ENCODE assay signal across 8 cellular contexts in the genomic region with DNA sequence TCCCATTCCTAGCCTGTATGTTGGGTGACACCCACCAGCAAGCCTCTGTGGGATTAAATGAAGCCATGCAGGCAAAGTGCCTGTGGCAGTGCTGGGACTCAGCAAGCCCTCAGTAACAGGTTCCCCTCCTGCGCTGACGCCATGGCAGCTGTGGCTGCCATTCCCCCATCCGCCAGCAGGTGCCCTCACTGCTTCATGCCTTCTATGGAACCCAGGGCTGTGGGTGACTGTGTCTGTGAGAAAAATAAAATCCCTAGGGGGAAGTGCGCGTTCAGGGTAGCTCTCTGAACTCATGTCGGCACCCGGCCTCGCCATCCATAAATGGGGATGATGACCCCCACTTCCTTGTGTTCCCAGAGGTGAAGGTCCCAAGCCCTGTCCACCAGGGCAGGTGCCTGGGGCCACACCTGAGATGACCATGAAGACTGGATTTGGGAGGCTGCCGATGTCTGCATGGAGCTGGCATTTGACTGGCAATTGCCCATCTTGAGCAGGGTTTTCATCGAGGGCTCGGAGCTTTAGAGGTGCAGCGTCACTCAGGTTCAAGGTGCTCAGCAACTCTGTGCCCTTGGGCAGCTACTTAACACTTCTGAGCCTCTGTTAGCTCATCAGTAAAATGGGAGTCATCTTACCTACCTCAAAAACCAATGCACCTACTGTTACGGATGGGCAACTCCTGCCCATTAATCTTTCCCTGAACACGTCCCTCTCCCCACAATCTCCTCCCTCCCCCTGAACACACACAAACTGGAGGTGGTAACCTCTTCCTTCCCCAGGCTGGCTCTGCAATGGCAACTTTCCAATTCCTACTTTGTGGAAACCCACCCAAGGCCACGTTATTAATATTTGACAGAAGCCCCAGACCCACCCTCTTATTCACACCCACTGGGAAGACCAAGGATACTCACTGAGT. TPM values are rescaled to one million over a fixed set of nuclear protein-coding genes. Genes with fewer than 3 reads are reported as not detected.
DNase-seq lines count a peak whose midpoint lies in the region; ATAC-seq, FAIRE-seq and TF ChIP-seq lines count a peak whose summit lies in the region.

No MANE protein-coding gene starts in this region.

- 66% methylated on average over 15 of the region's 15 CpGs; no CpG with 5 or more reads in 1 of the 2 experiments for WGBS in H1 (ENCODE audit: extremely low coverage in 1 of 2, insufficient coverage in 1 of 2, insufficient read length in 1 of 2, insufficient replicate concordance in 2 of 2, low coverage in 1 of 2, low lambda C conversion rate in 2 of 2, missing lambda C conversion rate in 1 of 2), 2 experiments

- H3K56ac ChIP-seq in H1 (replicated peaks; ENCODE audit: insufficient read length, low read depth, low read length): no peak overlapping the region

- H2BK5ac ChIP-seq in H1 (ENCODE audit: low read depth, low read length): no peak overlapping the region

- no peak overlapping the region for H3K23ac ChIP-seq in H1 (ENCODE audit: insufficient read length)

- CTCF ChIA-PET in H1 (lab: Charles Lee; ENCODE audit: partially characterized antibody): interaction anchor here (1.1 to 1.2 kb wide), 2 partner anchors 31 to 64 kb away, joined by 3 to 5 read pairs; no protein-coding TSS in a partner anchor

- no peak overlapping the region for H2AK5ac ChIP-seq in H1 (ENCODE audit: low read depth, low read length)

- H3K9me3 Mint-ChIP-seq in stimulated activated effector memory CD8-positive, alpha-beta T cell treated with anti-CD3 and anti-CD28 coated beads, Interleukin-12 subunit alpha, Interleukin-12 subunit beta, amount 100 ng/mL, for 72 hours: no peaks in the 10 kb centered on the region

- no peak overlapping the region for H3K27ac ChIP-seq in H1 (ENCODE audit: low read depth, low read length)

- no peak overlapping the region for H4K5ac ChIP-seq in H1 (ENCODE audit: insufficient read length, low read depth, low read length)

- H3K27me3 ChIP-seq in H1 (replicated peaks in 1 of 4; ENCODE audit: control insufficient read depth in 3 of 4, extremely low read depth in 1 of 4, insufficient read depth in 3 of 4, low read length in 3 of 4): peaks cover 5 to 39% (median 33%) of the 10 kb centered on the region in 4 experiments

- no peak overlapping the region for H3K4me2 ChIP-seq in H1 (ENCODE audit: insufficient read depth in 1 of 2, low read depth in 2 of 2, low read length in 2 of 2)

- H3K4me1 Mint-ChIP-seq in stimulated activated effector memory CD8-positive, alpha-beta T cell treated with anti-CD3 and anti-CD28 coated beads, Interleukin-12 subunit alpha, Interleukin-12 subunit beta, amount 100 ng/mL, for 72 hours: peaks cover 30% of the 10 kb centered on the region

- H2BK12ac ChIP-seq in H1 (ENCODE audit: low read depth, low read length): no peak overlapping the region

- H2BK20ac ChIP-seq in H1 (ENCODE audit: low read length): no peak overlapping the region

- TF ChIP-seq RAD21 in H1 (IDR thresholded peaks at IDR 0.05 in 1 of 2, conservative IDR thresholded peaks at IDR 0.05 in 1 of 2; ENCODE audit: low read depth in 2 of 2, low read length in 2 of 2): peak; percentile 61 to 68

- no peaks in the 10 kb centered on the region for H3K79me2 ChIP-seq in H1 (ENCODE audit: control insufficient read depth in 1 of 2, insufficient read depth in 2 of 2, low read length in 2 of 2)

- peak; percentile 89 for ATAC-seq in GM19452 (IDR thresholded peaks at IDR 0.05; ENCODE audit: unreplicated experiment)
- peak; percentile 94 for ATAC-seq in HG03469 (IDR thresholded peaks at IDR 0.05; ENCODE audit: unreplicated experiment)
- peak; percentile 74 for ATAC-seq in stimulated activated effector memory CD8-positive, alpha-beta T cell treated with anti-CD3 and anti-CD28 coated beads, Interleukin-12 subunit alpha, Interleukin-12 subunit beta, amount 100 ng/mL, for 72 hours

- no peak overlapping the region for H3K27ac Mint-ChIP-seq in stimulated activated effector memory CD8-positive, alpha-beta T cell treated with anti-CD3 and anti-CD28 coated beads, Interleukin-12 subunit alpha, Interleukin-12 subunit beta, amount 100 ng/mL, for 72 hours

- no peak overlapping the region for H3K18ac ChIP-seq in H1 (ENCODE audit: extremely low read depth, low read length)

- no peak overlapping the region for H2BK15ac ChIP-seq in H1 (ENCODE audit: low read length)

- no peak overlapping the region for H4K91ac ChIP-seq in H1 (replicated peaks; ENCODE audit: insufficient read length, low read length)

- H2BK120ac ChIP-seq in H1 (replicated peaks; ENCODE audit: low read depth, low read length): no peak overlapping the region

- POLR2A ChIA-PET in H1 (lab: Charles Lee; ENCODE audit: partially characterized antibody): no interaction called here

- H3K9me3 ChIP-seq in H1 (ENCODE audit: insufficient read depth in 2 of 2, low read depth in 1 of 2, low read length in 1 of 2): peaks cover 40 to 98% of the 10 kb centered on the region in 2 experiments

- TF ChIP-seq POLR2A in H1 (IDR thresholded peaks at IDR 0.05; ENCODE audit: control extremely low read depth in 1 of 2, low read depth in 2 of 2, low read length in 2 of 2): no peak

- H3K9ac ChIP-seq in H1 (replicated peaks in 1 of 4; ENCODE audit: extremely low read depth in 1 of 4, low read depth in 3 of 4, low read length in 3 of 4): no peak overlapping the region

- H3K4me3 ChIP-seq in H1 (ENCODE audit: extremely low read depth in 1 of 4, insufficient read depth in 2 of 4, low read depth in 3 of 4, low read length in 4 of 4): no peak overlapping the region

- H3K4ac ChIP-seq in H1 (replicated peaks; ENCODE audit: insufficient read length, low read depth, low read length): no peak overlapping the region

- peak; percentile 55 for DNase-seq in COLO829 (ENCODE audit: low spot score)
- peak; percentile 44 for DNase-seq in NCI-H82 treated with DMSO at 0.1 percent for 48 hours (lab: John Stamatoyannopoulos, UW; ENCODE audit: unreplicated experiment)
- peak; percentile 95 for DNase-seq in activated CD8-positive, alpha-beta memory T cell treated with anti-CD3 and anti-CD28 coated beads for 24 hours
- DNase-seq in H1 (ENCODE audit: low read depth in 1 of 2, low spot score in 2 of 2): peak; percentile 36 to 94
- peak; percentile 68 for DNase-seq in mucosa of gallbladder (ENCODE audit: low spot score)
- DNase-seq in stimulated activated effector memory CD8-positive, alpha-beta T cell treated with anti-CD3 and anti-CD28 coated beads, Interleukin-12 subunit alpha, Interleukin-12 subunit beta, amount 100 ng/mL, for 72 hours (ENCODE audit: low spot score in 2 of 2): peak; percentile 60 to 90

- no peak overlapping the region for H3K14ac ChIP-seq in H1 (ENCODE audit: insufficient read length)

- no peak overlapping the region for H3K4me3 Mint-ChIP-seq in stimulated activated effector memory CD8-positive, alpha-beta T cell treated with anti-CD3 and anti-CD28 coated beads, Interleukin-12 subunit alpha, Interleukin-12 subunit beta, amount 100 ng/mL, for 72 hours

- H3K79me1 ChIP-seq in H1 (ENCODE audit: low read depth, low read length): no peaks in the 10 kb centered on the region

- FAIRE-seq in H1 (lab: Jason Lieb, UNC): no peak

- peaks cover 0 to 10% (median 0%) of the 10 kb centered on the region in 4 experiments; a peak in 1 of 7 replicates for H3K4me1 ChIP-seq in H1 (replicated peaks in 1 of 4; ENCODE audit: control insufficient read depth in 3 of 4, insufficient read depth in 4 of 4, low read length in 3 of 4)

- no peaks in the 10 kb centered on the region for H3K23me2 ChIP-seq in H1 (ENCODE audit: low read depth, low read length)

- no peak overlapping the region for H2AFZ ChIP-seq in H1 (ENCODE audit: low read length)

- H4K20me1 ChIP-seq in H1 (replicated peaks in 1 of 2; ENCODE audit: control insufficient read depth in 1 of 2, insufficient read depth in 2 of 2, low read length in 2 of 2): no peaks in the 10 kb centered on the region

- TF ChIP-seq EP300 in H1 (IDR thresholded peaks at IDR 0.05; ENCODE audit: borderline replicate concordance in 1 of 2, low read depth in 2 of 2, low read length in 2 of 2): no peak

- H3K36me3 Mint-ChIP-seq in stimulated activated effector memory CD8-positive, alpha-beta T cell treated with anti-CD3 and anti-CD28 coated beads, Interleukin-12 subunit alpha, Interleukin-12 subunit beta, amount 100 ng/mL, for 72 hours: no peaks in the 10 kb centered on the region

- no peak overlapping the region for H4K8ac ChIP-seq in H1 (ENCODE audit: extremely low read depth, insufficient read depth, low read length)

- H3K36me3 ChIP-seq in H1 (ENCODE audit: control insufficient read depth in 2 of 4, insufficient read depth in 4 of 4, low read length in 3 of 4): no peaks in the 10 kb centered on the region; a peak in 1 of 8 replicates

- TF ChIP-seq CTCF in H1 (IDR thresholded peaks at IDR 0.05; ENCODE audit: control extremely low read depth in 1 of 3, insufficient read depth in 1 of 3, low read depth in 1 of 3, low read length in 3 of 3): peak; percentile 55 to 84 (median 66)

TF ChIP-seq in H1, 55 proteins besides CTCF, POLR2A, EP300 and RAD21:
- TF ChIP-seq CHD1 (IDR thresholded peaks at IDR 0.05; ENCODE audit: low read depth, low read length): no peak
- TF ChIP-seq EGR1 (IDR thresholded peaks at IDR 0.05; ENCODE audit: borderline replicate concordance, low read depth, low read length): no peak
- no peak for TF ChIP-seq HDAC2 (IDR thresholded peaks at IDR 0.05; ENCODE audit: borderline replicate concordance in 1 of 2, low read depth in 2 of 2, low read length in 2 of 2)
- no peak for TF ChIP-seq CEBPB (IDR thresholded peaks at IDR 0.05; ENCODE audit: low read depth, low read length)
- no peak for TF ChIP-seq KDM4A (IDR thresholded peaks at IDR 0.05; ENCODE audit: low read depth, low read length, severe bottlenecking)
- TF ChIP-seq NRF1 (IDR thresholded peaks at IDR 0.05; ENCODE audit: low read depth, low read length): no peak
- no peak for TF ChIP-seq YY1 (IDR thresholded peaks at IDR 0.05; ENCODE audit: low read depth, low read length)

RNA-seq across cellular contexts. Expression of gene MAL, which starts 2.9 kb away (rescaled TPM):
- not detected in 2 replicates for total RNA-seq in H1 (2021; fragmentation: NEBNext Ultra II Directional; extraction: Animal tissue kit (Norgen Biotek cat#: 25700))
- not detected in 2 replicates for polyA plus RNA-seq in H1 (2011; rRNA removed)
- not detected for polyA plus RNA-seq in H1 (2011; cell fraction: cytosol; rRNA removed)
- not detected for polyA plus RNA-seq in H1 (2011; cell fraction: nucleus; rRNA removed)
- not detected in 4 replicates for polyA plus RNA-seq in H1 (2012, experiment 1 of 2)
- polyA plus RNA-seq in H1 (2012, experiment 2 of 2): not detected
- 0.22 TPM for polyA plus RNA-seq in H1 (2013, experiment 1 of 2)
- polyA plus RNA-seq in H1 (2013, experiment 2 of 2): 0.33 TPM
- polyA minus RNA-seq in H1 (2011; rRNA and poly(A)+ RNA removed): not detected in 2 replicates
- polyA minus RNA-seq in H1 (2011; cell fraction: cytosol; rRNA and poly(A)+ RNA removed): not detected
- not detected for polyA minus RNA-seq in H1 (2011; cell fraction: nucleus; rRNA and poly(A)+ RNA removed)
- total RNA-seq in mucosa of gallbladder: 2.9 TPM

Comparison
In these comparisons a context has a peak if more than half of its experiments do, and no peak if none do; other contexts are left out.
1. DNase-seq: peak in every context shown above with its lines; median percentile 95 in activated CD8-positive, alpha-beta memory T cell treated with anti-CD3 and anti-CD28 coated beads for 24 hours; 75 in stimulated activated effector memory CD8-positive, alpha-beta T cell treated with anti-CD3 and anti-CD28 coated beads, Interleukin-12 subunit alpha, Interleukin-12 subunit beta, amount 100 ng/mL, for 72 hours; 68 in mucosa of gallbladder; 65 in H1; 55 in COLO829; 44 in NCI-H82 treated with DMSO at 0.1 percent for 48 hours.